ENCODE assay signal across 21 cellular contexts in the genomic region with DNA sequence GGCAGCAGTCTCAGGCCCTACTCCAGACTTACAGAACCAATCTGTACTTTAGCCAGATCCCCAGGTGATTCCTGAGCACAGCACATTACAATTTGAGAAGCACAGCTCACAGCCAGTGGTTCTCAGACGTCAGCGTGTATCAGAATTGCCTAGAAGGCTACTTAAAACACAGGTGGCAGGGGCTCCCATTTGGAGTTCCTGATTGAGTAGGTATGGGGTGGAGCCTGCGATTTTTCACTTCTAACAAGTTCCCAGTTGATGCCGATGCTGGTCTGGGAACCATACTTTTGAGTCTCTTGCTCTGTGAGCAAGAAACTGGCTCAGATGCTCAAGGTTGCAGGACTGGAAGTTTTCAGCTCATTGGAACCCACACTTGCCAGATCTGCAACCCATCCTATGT.
"Had no signal": no experiment of that assay in that cellular context is flagged by ENCODE, and none has a peak within 500 bp of the region (broad histone marks: within the 10 kb centered on the region; RNA-seq: fewer than 3 reads in every experiment).

No MANE protein-coding gene starts in this region.

- ATAC-seq: left ventricle myocardium superior; lower lobe of right lung; naive thymus-derived CD4-positive, alpha-beta T cell; sciatic nerve; stimulated activated naive CD8-positive, alpha-beta T cell treated with anti-CD3 and anti-CD28 coated beads, Interleukin-15, amount 100 ng/mL, for 72 hours had no signal

- H3K36me3 ChIP-seq: lower lobe of right lung, neural progenitor cell, prostate gland, right atrium auricular region, transverse colon had no signal

- DNase-seq: effector CD4-positive, alpha-beta T cell; hypothalamus; left ventricle myocardium superior; lower lobe of right lung; midbrain; naive thymus-derived CD4-positive, alpha-beta T cell; stimulated activated CD4-positive, alpha-beta T cell treated with anti-CD3 and anti-CD28 coated beads, Interleukin-12 subunit alpha, Interleukin-12 subunit beta, amount 100 ng/mL, for 4 hours; stimulated activated CD4-positive, alpha-beta T cell treated with anti-CD3 and anti-CD28 coated beads, Interleukin-1b, Interleukin-23, amount 100 ng/mL, for 48 hours; stimulated activated CD4-positive, alpha-beta T cell treated with anti-CD3 and anti-CD28 coated beads, Interleukin-4, amount 100 ng/mL, for 1 hour; stimulated activated CD8-positive, alpha-beta memory T cell treated with anti-CD3 and anti-CD28 coated beads, Interleukin-4, amount 100 ng/mL, for 48 hours; stimulated activated naive CD4-positive, alpha-beta T cell; stimulated activated naive CD8-positive, alpha-beta T cell treated with anti-CD3 and anti-CD28 coated beads, Interleukin-15, amount 100 ng/mL, for 72 hours; transverse colon had no signal

- H3K4me1 ChIP-seq: prostate gland had no signal

- H3K9me3 Mint-ChIP-seq: nephron; stimulated activated naive CD8-positive, alpha-beta T cell treated with anti-CD3 and anti-CD28 coated beads, Interleukin-15, amount 100 ng/mL, for 72 hours had no signal

- H3K27ac Mint-ChIP-seq: naive thymus-derived CD4-positive, alpha-beta T cell; neural progenitor cell; stimulated activated naive CD8-positive, alpha-beta T cell treated with anti-CD3 and anti-CD28 coated beads, Interleukin-15, amount 100 ng/mL, for 72 hours had no signal

- H3K4me3 Mint-ChIP-seq: neural progenitor cell; stimulated activated naive CD8-positive, alpha-beta T cell treated with anti-CD3 and anti-CD28 coated beads, Interleukin-15, amount 100 ng/mL, for 72 hours had no signal

- H3K27ac ChIP-seq: dorsolateral prefrontal cortex, lower lobe of right lung, neural progenitor cell, prostate gland, right atrium auricular region, suprapubic skin, transverse colon had no signal

- H3K4me2 ChIP-seq: neural progenitor cell, smooth muscle cell had no signal

- H2AFZ ChIP-seq: neural progenitor cell had no signal

- H3K9me3 ChIP-seq: lower lobe of right lung, prostate gland, right atrium auricular region, suprapubic skin, transverse colon had no signal

- H3K4me3 ChIP-seq: dorsolateral prefrontal cortex, lower lobe of right lung, neural progenitor cell, prostate gland, right atrium auricular region, smooth muscle cell, suprapubic skin, transverse colon had no signal

- H3K9ac ChIP-seq: neural progenitor cell had no signal

- H3K36me3 Mint-ChIP-seq: neural progenitor cell had no signal
